8 cellular contexts compared by ENCODE assay signal in the genomic region with DNA sequence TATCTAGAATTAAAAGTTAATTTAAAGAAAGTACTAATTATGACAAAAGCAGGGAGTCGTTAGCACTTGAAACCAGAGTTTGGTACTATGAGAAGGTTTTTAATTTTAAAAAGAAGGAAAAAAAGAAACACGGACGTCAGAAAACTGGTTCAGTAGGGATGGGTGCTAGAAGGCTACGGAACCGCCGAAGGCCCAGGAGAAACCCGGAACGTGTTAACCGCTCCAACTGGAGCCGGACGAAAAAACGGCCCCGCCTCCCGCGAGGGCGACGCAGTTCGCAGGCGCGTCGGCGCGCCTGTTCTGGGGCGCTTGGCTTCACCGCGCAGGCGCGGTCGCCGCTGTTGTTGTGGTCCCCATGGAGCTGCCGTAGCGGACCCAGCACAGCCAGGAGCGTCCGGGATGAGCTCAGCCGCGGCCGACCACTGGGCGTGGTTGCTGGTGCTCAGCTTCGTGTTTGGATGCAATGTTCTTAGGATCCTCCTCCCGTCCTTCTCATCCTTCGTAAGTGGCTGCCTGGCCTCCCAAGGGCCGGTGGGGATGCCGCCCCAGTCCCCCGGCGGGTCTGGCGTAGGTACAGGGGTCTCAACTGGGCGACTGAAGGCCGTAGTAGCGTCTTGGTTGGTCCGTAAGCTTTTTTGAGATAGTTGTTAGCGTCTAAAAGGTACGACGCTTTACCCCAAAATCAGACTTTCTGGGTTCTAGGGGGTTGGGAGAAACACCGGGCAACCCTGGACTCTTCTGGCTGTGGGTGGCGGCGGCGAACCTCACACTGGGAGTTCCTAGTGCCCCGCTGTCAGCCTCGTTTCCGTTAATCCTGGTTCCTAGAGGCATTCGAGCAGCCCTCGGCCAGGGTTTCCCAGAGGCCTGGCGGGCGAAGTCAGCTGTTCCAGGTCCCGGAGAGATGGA. TPM values are rescaled to one million over a fixed set of nuclear protein-coding genes. Genes with fewer than 3 reads are reported as not detected.
DNase-seq lines count a peak whose midpoint lies in the region; ATAC-seq and TF ChIP-seq lines count a peak whose summit lies in the region.

No MANE protein-coding gene starts in this region.

- no peak for TF ChIP-seq CTCF in natural killer cell (IDR thresholded peaks at IDR 0.05)

- H3K27ac Mint-ChIP-seq in activated T-helper 2 cell treated with anti-CD3 and anti-CD28 coated beads, Interferon-gamma antibody, Interleukin-2, Interleukin-4, amounts not matched to agents 10 μg/mL and 5 μg/mL and 100 μg/mL, durations not matched to agents 14 hours and 24 hours and 36 hours: peak overlapping the region; percentile 82
- H3K27ac Mint-ChIP-seq in natural killer cell: peak overlapping the region; percentile 84 to 91

- no peaks in the 10 kb centered on the region for H3K36me3 Mint-ChIP-seq in activated T-helper 2 cell treated with anti-CD3 and anti-CD28 coated beads, Interferon-gamma antibody, Interleukin-2, Interleukin-4, amounts not matched to agents 10 μg/mL and 5 μg/mL and 100 μg/mL, durations not matched to agents 14 hours and 24 hours and 36 hours (ENCODE audit: low read depth)
- no peaks in the 10 kb centered on the region for H3K36me3 Mint-ChIP-seq in natural killer cell

- H3K27me3 Mint-ChIP-seq in activated T-helper 2 cell treated with anti-CD3 and anti-CD28 coated beads, Interferon-gamma antibody, Interleukin-2, Interleukin-4, amounts not matched to agents 10 μg/mL and 5 μg/mL and 100 μg/mL, durations not matched to agents 14 hours and 24 hours and 36 hours (ENCODE audit: low read depth): peaks cover 2% of the 10 kb centered on the region
- peaks cover 2 to 8% of the 10 kb centered on the region in 2 donors for H3K27me3 Mint-ChIP-seq in natural killer cell (ENCODE audit: low read depth in 2 of 2)

- no peaks in the 10 kb centered on the region for H3K9me3 Mint-ChIP-seq in activated T-helper 2 cell treated with anti-CD3 and anti-CD28 coated beads, Interferon-gamma antibody, Interleukin-2, Interleukin-4, amounts not matched to agents 10 μg/mL and 5 μg/mL and 100 μg/mL, durations not matched to agents 14 hours and 24 hours and 36 hours
- H3K9me3 Mint-ChIP-seq in natural killer cell: no peaks in the 10 kb centered on the region

- DNase-seq in Daoy (ENCODE audit: low read depth): peak; percentile 99
- peak; percentile 87 for DNase-seq in GOT3 (lab: John Stamatoyannopoulos, UW)
- DNase-seq in LHCN-M2 (ENCODE audit: low read depth): peak; percentile 95
- DNase-seq in RPMI7951 (ENCODE audit: low read depth): peak; percentile 95
- peak; percentile 92 for DNase-seq in activated T-helper 2 cell treated with anti-CD3 and anti-CD28 coated beads, Interferon-gamma antibody, Interleukin-2, Interleukin-4, amounts not matched to agents 10 μg/mL and 5 μg/mL and 100 μg/mL, durations not matched to agents 14 hours and 24 hours and 36 hours (ENCODE audit: low spot score)
- DNase-seq in fibroblast of peridontal ligament (ENCODE audit: extremely low read depth): peak; percentile 94
- peak; percentile 80 for DNase-seq in natural killer cell
- DNase-seq in stimulated activated naive CD4-positive, alpha-beta T cell (lab: John Stamatoyannopoulos, UW): peak; percentile 75 to 85 (median 78)

- intact Hi-C loops in activated T-helper 2 cell treated with anti-CD3 and anti-CD28 coated beads, Interferon-gamma antibody, Interleukin-2, Interleukin-4, amounts not matched to agents 10 μg/mL and 5 μg/mL and 100 μg/mL, durations not matched to agents 14 hours and 24 hours and 36 hours (cut with micrococcal nuclease): loop anchor here (1.0 to 2.0 kb wide), 3 partner anchors 8 to 67 kb away; a partner anchor contains a TSS
- intact Hi-C loops in natural killer cell (cut with micrococcal nuclease): loop anchor here (1.0 kb wide), 1 partner anchor 31 kb away; a partner anchor contains a TSS

- H3K4me1 Mint-ChIP-seq in activated T-helper 2 cell treated with anti-CD3 and anti-CD28 coated beads, Interferon-gamma antibody, Interleukin-2, Interleukin-4, amounts not matched to agents 10 μg/mL and 5 μg/mL and 100 μg/mL, durations not matched to agents 14 hours and 24 hours and 36 hours (ENCODE audit: low read depth): peaks cover 20% of the 10 kb centered on the region
- peaks cover 12 to 13% of the 10 kb centered on the region in 2 donors for H3K4me1 Mint-ChIP-seq in natural killer cell

- H3K4me3 Mint-ChIP-seq in activated T-helper 2 cell treated with anti-CD3 and anti-CD28 coated beads, Interferon-gamma antibody, Interleukin-2, Interleukin-4, amounts not matched to agents 10 μg/mL and 5 μg/mL and 100 μg/mL, durations not matched to agents 14 hours and 24 hours and 36 hours (ENCODE audit: low read depth): peak overlapping the region; percentile 95
- peak overlapping the region; percentile 93 for H3K4me3 Mint-ChIP-seq in natural killer cell

- ATAC-seq in natural killer cell: peak; percentile 96 to 98 (median 98)

RNA-seq across cellular contexts. Expression of a gene that starts 31.4 kb away (rescaled TPM):
- total RNA-seq in Daoy (2014; rRNA removed; shearing (Covaris generic)): 583 and 735 TPM in 2 replicates
- total RNA-seq in LHCN-M2 (2014; rRNA removed) (325 and 326 TPM in 2 replicates), natural killer cell (100 to 1,000 TPM; 187 to 228 (median 219) TPM)
- polyA plus RNA-seq in LHCN-M2 (2012): 289 TPM
- total RNA-seq in RPMI7951 (2014; rRNA removed; shearing (Covaris generic)): 246 and 276 TPM in 2 replicates
- total RNA-seq in activated T-helper 2 cell treated with anti-CD3 and anti-CD28 coated beads, Interferon-gamma antibody, Interleukin-2, Interleukin-4, amounts not matched to agents 10 μg/mL and 5 μg/mL and 100 μg/mL, durations not matched to agents 14 hours and 24 hours and 36 hours: 398 TPM in 2 replicates

Comparison
In these comparisons a context has a peak if more than half of its experiments do, and no peak if none do; other contexts are left out.
1. Peak in every context shown above with its lines: DNase-seq and ATAC-seq.